In the genomic region with DNA sequence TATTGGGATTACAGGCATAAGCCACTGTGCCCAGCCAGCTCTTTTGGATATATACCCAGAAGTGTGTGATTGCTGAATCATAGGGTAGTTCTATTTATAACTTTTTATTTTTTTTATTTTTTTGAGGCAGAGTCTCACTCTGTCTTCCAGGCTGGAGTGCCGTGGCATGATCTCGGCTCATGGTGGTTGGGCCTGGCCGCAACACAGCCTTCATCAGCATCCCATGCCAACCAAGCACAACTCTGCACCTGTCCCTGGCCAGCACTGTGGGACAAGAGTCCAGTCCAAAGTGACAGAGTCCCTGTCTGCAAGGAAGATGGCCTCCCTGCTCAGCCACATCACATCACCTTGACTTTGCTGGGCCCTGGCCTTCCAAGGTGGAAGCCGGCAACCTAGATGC, we compare ENCODE assay signal across 5 cellular contexts. TPM values are rescaled to one million over a fixed set of nuclear protein-coding genes. Genes with fewer than 3 reads are reported as not detected.
"Had no signal": no experiment of that assay in that cellular context is flagged by ENCODE, and none has a peak within 500 bp of the region (broad histone marks: within the 10 kb centered on the region; RNA-seq: fewer than 3 reads in every experiment).

No MANE protein-coding gene starts in this region.

RNA-seq across cellular contexts. Expression of gene SPN, which starts 37.9 kb away (rescaled TPM):
- total RNA-seq: dermis blood vessel endothelial cell, endothelial cell of umbilical vein, epithelial cell of proximal tubule, fibroblast of lung, foreskin keratinocyte had no signal
- polyA plus RNA-seq: endothelial cell of umbilical vein, foreskin keratinocyte had no signal
